22 cellular contexts compared by ENCODE assay signal in the genomic region with DNA sequence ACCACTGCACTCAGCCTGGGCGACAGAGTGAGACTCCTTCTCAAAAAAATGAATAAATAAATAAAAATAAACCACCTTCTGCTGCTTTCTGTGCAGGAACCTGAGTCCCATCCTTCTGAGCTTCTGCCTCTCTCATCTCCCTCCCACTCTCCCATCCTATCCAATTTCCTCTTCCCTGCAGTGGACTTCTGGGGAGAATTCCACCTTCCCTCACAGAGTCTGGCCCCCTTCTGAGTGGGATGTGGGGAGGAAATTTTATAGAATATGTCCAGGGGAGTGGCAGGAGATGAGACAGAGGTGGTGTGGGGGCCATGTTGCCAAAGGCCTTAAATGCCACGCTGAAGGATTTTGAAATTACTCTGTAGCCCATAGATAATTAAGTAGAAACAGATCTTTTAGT.
"Had no signal": no experiment of that assay in that cellular context is flagged by ENCODE, and none has a peak within 500 bp of the region (broad histone marks: within the 10 kb centered on the region; RNA-seq: fewer than 3 reads in every experiment).

No MANE protein-coding gene starts in this region.

- H3K36me3 ChIP-seq: colonic mucosa, esophagus squamous epithelium, gastrocnemius medialis, heart right ventricle, left lung, lower lobe of right lung had no signal

- H3K27ac ChIP-seq: colonic mucosa, epithelial cell of prostate, esophagus squamous epithelium, gastrocnemius medialis, heart right ventricle, left lung had no signal

- ATAC-seq: effector memory CD8-positive, alpha-beta T cell; esophagus mucosa; gastrocnemius medialis; heart right ventricle; left cardiac atrium; left lung; left ventricle myocardium superior; lower lobe of right lung; mucosa of descending colon had no signal

- DNase-seq: colonic mucosa; cortex of kidney; effector CD8-positive, alpha-beta T cell; effector memory CD8-positive, alpha-beta T cell; endodermal cell; erythroblast; esophagus squamous epithelium; foreskin fibroblast; foreskin melanocyte; gastrocnemius medialis; glutamatergic neuron; head of caudate nucleus; heart right ventricle; hippocampal formation; left cardiac atrium; left lung; left ventricle myocardium superior; lower lobe of right lung; mesenchymal stem cell; mucosa of descending colon had no signal

- H3K9me3 ChIP-seq: colonic mucosa, esophagus squamous epithelium, gastrocnemius medialis, heart right ventricle, left lung, lower lobe of right lung, mucosa of descending colon had no signal

- H3K4me3 ChIP-seq: colonic mucosa, esophagus squamous epithelium, gastrocnemius medialis, heart right ventricle, left lung, lower lobe of right lung, mucosa of descending colon had no signal
